18 cellular contexts compared by ENCODE assay signal in genomic region chr3:29893024-29893554, GRCh38.
"Had no signal": no experiment of that assay in that cellular context is flagged by ENCODE, and none has a peak within 500 bp of the region (broad histone marks: within the 10 kb centered on the region; RNA-seq: fewer than 3 reads in every experiment).

No MANE protein-coding gene starts in this region.

- DNase-seq: central memory CD4-positive, alpha-beta T cell; cortex of kidney; dorsolateral prefrontal cortex; effector CD8-positive, alpha-beta T cell; foreskin fibroblast; left colon; left ventricle myocardium superior; mesendoderm; naive B cell; nephron progenitor cell; ovary; right cardiac atrium; stimulated activated CD4-positive, alpha-beta T cell treated with anti-CD3 and anti-CD28 coated beads, Interleukin-4, amount 100 ng/mL, for 24 hours; tibial artery; upper lobe of left lung had no signal

- H3K4me1 ChIP-seq: upper lobe of left lung had no signal

- H3K4me3 ChIP-seq: dorsolateral prefrontal cortex, ovary, tibial artery, upper lobe of left lung had no signal

- H3K4me3 Mint-ChIP-seq: naive B cell; nephron progenitor cell; stimulated activated memory B cell treated with anti-CD40 and anti-IgM and Interleukin-4, amounts not matched to agents 10 μg/mL and 1 μg/mL and 100 μg/mL, for 72 hours; stimulated activated naive CD8-positive, alpha-beta T cell treated with anti-CD3 and anti-CD28 coated beads, Interleukin-15, Interleukin-2, amounts not matched to agents 100 ng/mL and 50 ng/mL, for 24 hours had no signal

- H3K9me3 Mint-ChIP-seq: nephron progenitor cell; stimulated activated naive CD8-positive, alpha-beta T cell treated with anti-CD3 and anti-CD28 coated beads, Interleukin-15, Interleukin-2, amounts not matched to agents 100 ng/mL and 50 ng/mL, for 24 hours had no signal

- H3K36me3 Mint-ChIP-seq: naive B cell; stimulated activated memory B cell treated with anti-CD40 and anti-IgM and Interleukin-4, amounts not matched to agents 10 μg/mL and 1 μg/mL and 100 μg/mL, for 72 hours had no signal

- H3K36me3 ChIP-seq: neutrophil, ovary, tibial artery, upper lobe of left lung had no signal

- H3K27me3 Mint-ChIP-seq: stimulated activated memory B cell treated with anti-CD40 and anti-IgM and Interleukin-4, amounts not matched to agents 10 μg/mL and 1 μg/mL and 100 μg/mL, for 72 hours had no signal

- ATAC-seq: left colon; left ventricle myocardium superior; right cardiac atrium; stimulated activated memory B cell treated with anti-CD40 and anti-IgM and Interleukin-4, amounts not matched to agents 10 μg/mL and 1 μg/mL and 100 μg/mL, for 72 hours had no signal

- H3K27ac ChIP-seq: dorsolateral prefrontal cortex, neutrophil, ovary, tibial artery, upper lobe of left lung had no signal

- H3K27me3 ChIP-seq: neutrophil, ovary, tibial artery, upper lobe of left lung had no signal

- H3K9me3 ChIP-seq: neutrophil, ovary, tibial artery, upper lobe of left lung had no signal

- H3K4me1 Mint-ChIP-seq: naive B cell; nephron progenitor cell; stimulated activated memory B cell treated with anti-CD40 and anti-IgM and Interleukin-4, amounts not matched to agents 10 μg/mL and 1 μg/mL and 100 μg/mL, for 72 hours had no signal

- H3K27ac Mint-ChIP-seq: naive B cell; nephron progenitor cell; stimulated activated memory B cell treated with anti-CD40 and anti-IgM and Interleukin-4, amounts not matched to agents 10 μg/mL and 1 μg/mL and 100 μg/mL, for 72 hours; stimulated activated naive CD8-positive, alpha-beta T cell treated with anti-CD3 and anti-CD28 coated beads, Interleukin-15, Interleukin-2, amounts not matched to agents 100 ng/mL and 50 ng/mL, for 24 hours had no signal
